14 cellular contexts compared by ENCODE assay signal in the genomic region with DNA sequence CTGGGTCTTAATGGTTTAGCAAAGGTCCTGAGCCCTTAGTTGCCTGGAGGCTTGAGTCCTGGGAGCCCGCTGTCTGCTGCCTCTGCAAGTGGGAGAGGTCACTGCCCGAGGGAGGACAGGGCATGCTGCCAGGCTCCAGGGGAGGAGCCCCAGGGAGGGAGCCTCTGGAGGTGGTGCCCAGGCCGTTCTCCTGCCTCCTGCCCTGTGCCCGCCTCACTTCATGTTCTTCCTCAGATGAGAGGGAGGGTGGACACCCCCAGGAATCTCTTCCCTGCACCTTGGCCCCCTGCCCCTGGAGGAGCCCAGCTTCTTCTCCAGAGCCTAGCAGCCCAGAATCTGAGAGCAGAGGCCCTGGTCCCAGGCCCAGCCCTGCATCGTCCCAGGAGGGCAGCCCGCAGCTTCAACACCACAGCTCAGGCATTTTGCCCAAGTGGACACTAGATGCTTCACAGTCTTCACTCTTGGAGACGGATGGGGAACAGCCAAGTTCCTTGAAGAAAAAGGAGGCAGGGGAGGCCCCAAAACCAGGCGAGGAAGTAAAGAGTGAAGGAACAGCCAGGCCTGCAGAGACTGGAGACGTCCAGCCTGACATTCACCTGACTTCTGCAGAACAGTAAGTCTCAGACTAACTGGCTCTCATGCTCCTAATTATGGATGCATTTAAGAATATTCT. TPM values are rescaled to one million over a fixed set of nuclear protein-coding genes. Genes with fewer than 3 reads are reported as not detected.
DNase-seq lines count a peak whose midpoint lies in the region; ATAC-seq and TF ChIP-seq lines count a peak whose summit lies in the region.
"Had no signal": no experiment of that assay in that cellular context is flagged by ENCODE, and none has a peak within 500 bp of the region (broad histone marks: within the 10 kb centered on the region; RNA-seq: fewer than 3 reads in every experiment).

No MANE protein-coding gene starts in this region.

- H3K4me3 ChIP-seq in right lobe of liver, result no peak overlapping the region
- no peak overlapping the region for H3K4me3 ChIP-seq in stomach
- H3K4me3 ChIP-seq: heart left ventricle, vagina had no signal

- H3K27me3 ChIP-seq in right lobe of liver (no peaks in the 10 kb centered on the region), stomach (no peaks in the 10 kb centered on the region)
- H3K27me3 ChIP-seq: heart left ventricle, vagina had no signal

- peak overlapping the region in 1 of 3 donors; percentile 9 for H3K27ac ChIP-seq in right lobe of liver
- H3K27ac ChIP-seq in stomach, result peak overlapping the region in 1 of 5 donors; percentile 16
- H3K27ac ChIP-seq: heart left ventricle, vagina had no signal

- H3K9me3 ChIP-seq in right lobe of liver, result no peaks in the 10 kb centered on the region
- no peaks in the 10 kb centered on the region for H3K9me3 ChIP-seq in stomach
- H3K9me3 ChIP-seq: heart left ventricle, vagina had no signal

- no peaks in the 10 kb centered on the region for H3K27me3 Mint-ChIP-seq in activated naive CD4-positive, alpha-beta T cell treated with anti-CD3 and anti-CD28 coated beads, Interleukin-2, amount 50 U/mL, for 24 hours
- no peaks in the 10 kb centered on the region for H3K27me3 Mint-ChIP-seq in activated naive CD8-positive, alpha-beta T cell treated with anti-CD3 and anti-CD28 coated beads, Interleukin-2, amount 50 U/mL, for 24 hours

- in situ Hi-C loops in GM13977 (cut with MboI; ENCODE audit: low pct_unique_long_range_greater_than_20kb, low sequenced_read_pairs, unreplicated experiment) (no loop called here), ACHN (cut with HindIII; ENCODE audit: low pct_ligation_motif_present, low pct_unique_long_range_greater_than_20kb, low sequenced_read_pairs) (no loop called here)

- no peak for DNase-seq in activated naive CD4-positive, alpha-beta T cell (lab: John Stamatoyannopoulos, UW)
- no peak for DNase-seq in activated naive CD8-positive, alpha-beta T cell treated with anti-CD3 and anti-CD28 coated beads, Interleukin-2, amount 50 U/mL, for 24 hours
- DNase-seq in right lobe of liver (peak; percentile 91 to 95 (median 95)), stomach (peak; percentile 89), NCI-H524 treated with DMSO at 0.1 percent for 48 hours (lab: John Stamatoyannopoulos, UW) (no peak), GM13977 (ENCODE audit: low spot score) (no peak), ACHN (no peak)
- DNase-seq: amniotic stem cell; effector CD8-positive, alpha-beta T cell; SHP77 treated with DMSO at 0.1 percent for 48 hours had no signal

- TF ChIP-seq CTCF in right lobe of liver (IDR thresholded peaks at IDR 0.05), result no peak
- no peak for TF ChIP-seq CTCF in stomach (IDR thresholded peaks at IDR 0.05)
- no peak for TF ChIP-seq CTCF in GM13977 (IDR thresholded peaks at IDR 0.05; ENCODE audit: extremely low read depth, insufficient read depth, missing control alignments)

- TF ChIP-seq POLR2A in right lobe of liver (IDR thresholded peaks at IDR 0.05), result no peak
- no peak for TF ChIP-seq POLR2A in stomach (IDR thresholded peaks at IDR 0.05)

- no peaks in the 10 kb centered on the region for H3K9me3 Mint-ChIP-seq in activated naive CD4-positive, alpha-beta T cell treated with anti-CD3 and anti-CD28 coated beads, Interleukin-2, amount 50 U/mL, for 24 hours
- H3K9me3 Mint-ChIP-seq in activated naive CD8-positive, alpha-beta T cell treated with anti-CD3 and anti-CD28 coated beads, Interleukin-2, amount 50 U/mL, for 24 hours, result no peaks in the 10 kb centered on the region

- H3K4me1 Mint-ChIP-seq in activated naive CD4-positive, alpha-beta T cell treated with anti-CD3 and anti-CD28 coated beads, Interleukin-2, amount 50 U/mL, for 24 hours, result peaks cover 84% of the 10 kb centered on the region
- H3K4me1 Mint-ChIP-seq in activated naive CD8-positive, alpha-beta T cell treated with anti-CD3 and anti-CD28 coated beads, Interleukin-2, amount 50 U/mL, for 24 hours, result peaks cover 75% of the 10 kb centered on the region

- no peak for TF ChIP-seq EP300 in stomach (IDR thresholded peaks at IDR 0.05)

- intact Hi-C loops in right lobe of liver (cut with DNase I) (no loop called here), stomach (cut with DNase I; ENCODE audit: low total_unique reads) (no loop called here)

- no peak for ATAC-seq in activated naive CD8-positive, alpha-beta T cell treated with anti-CD3 and anti-CD28 coated beads, Interleukin-2, amount 50 U/mL, for 24 hours
- ATAC-seq in right lobe of liver, result peak; percentile 91 to 93 (median 92)

- H3K4me1 ChIP-seq in right lobe of liver, result peaks cover 0 to 43% (median 18%) of the 10 kb centered on the region in 4 donors
- H3K4me1 ChIP-seq in stomach, result peaks cover 11 to 44% (median 31%) of the 10 kb centered on the region in 4 donors
- H3K4me1 ChIP-seq: vagina had no signal

- H3K27ac Mint-ChIP-seq in activated naive CD4-positive, alpha-beta T cell treated with anti-CD3 and anti-CD28 coated beads, Interleukin-2, amount 50 U/mL, for 24 hours, result peak overlapping the region; percentile 76
- peak overlapping the region; percentile 36 for H3K27ac Mint-ChIP-seq in activated naive CD8-positive, alpha-beta T cell treated with anti-CD3 and anti-CD28 coated beads, Interleukin-2, amount 50 U/mL, for 24 hours

- 58% methylated on average over 6 of the region's 9 CpGs for WGBS in right lobe of liver (ENCODE audit: insufficient coverage, low coverage, low lambda C conversion rate, missing lambda C conversion rate)
- WGBS in stomach, 5 donors, result 49 to 63% (median 51%) methylated on average over 8 to 9 of the region's 9 CpGs

- H3K36me3 Mint-ChIP-seq in activated naive CD4-positive, alpha-beta T cell treated with anti-CD3 and anti-CD28 coated beads, Interleukin-2, amount 50 U/mL, for 24 hours, result peaks cover 13% of the 10 kb centered on the region
- H3K36me3 Mint-ChIP-seq in activated naive CD8-positive, alpha-beta T cell treated with anti-CD3 and anti-CD28 coated beads, Interleukin-2, amount 50 U/mL, for 24 hours (ENCODE audit: low read depth), result peaks cover 60% of the 10 kb centered on the region

- peak overlapping the region; percentile 50 for H3K4me3 Mint-ChIP-seq in activated naive CD4-positive, alpha-beta T cell treated with anti-CD3 and anti-CD28 coated beads, Interleukin-2, amount 50 U/mL, for 24 hours
- H3K4me3 Mint-ChIP-seq in activated naive CD8-positive, alpha-beta T cell treated with anti-CD3 and anti-CD28 coated beads, Interleukin-2, amount 50 U/mL, for 24 hours, result no peak overlapping the region

- H3K36me3 ChIP-seq in right lobe of liver (no peaks in the 10 kb centered on the region), stomach (peaks cover 3 to 31% (median 14%) of the 10 kb centered on the region in 4 donors)
- H3K36me3 ChIP-seq: vagina had no signal

RNA-seq across cellular contexts. Expression of a gene that starts 12.0 kb away (rescaled TPM):
- total RNA-seq in right lobe of liver (10 to 100 TPM; 38.0 to 77.8 (median 58.7) TPM), stomach (100 to 1,000 TPM in 2 of 5 donors, 10 to 100 TPM in 3; 35.3 to 146 (median 73.5) TPM)
- 10 to 100 TPM; 19.9 to 23.8 (median 19.9) TPM for polyA plus RNA-seq in stomach

RNA-seq across cellular contexts. Expression of a gene that starts 58.4 kb away (rescaled TPM):
- total RNA-seq in right lobe of liver (10 to 100 TPM; 14.5 to 98.1 (median 43.9) TPM), stomach (10 to 100 TPM in 2 of 5 donors, under 1 TPM in 1, not detected in 2; 0.87 to 29.3 (median 16.9) TPM)
- 100 to 1,000 TPM in 1 of 3 donors, 10 to 100 TPM in 2; 27.6 to 220 (median 40.9) TPM for polyA plus RNA-seq in stomach
- total RNA-seq: NCI-H460 had no signal

Comparison
In these comparisons a context has a peak if more than half of its experiments do, and no peak if none do; other contexts are left out.
1. DNase-seq: peak in right lobe of liver (3 of 3) and stomach (single experiment); none in activated naive CD4-positive, alpha-beta T cell (0 of 4), activated naive CD8-positive, alpha-beta T cell treated with anti-CD3 and anti-CD28 coated beads, Interleukin-2, amount 50 U/mL, for 24 hours (single experiment), NCI-H524 treated with DMSO at 0.1 percent for 48 hours (single experiment), GM13977 (single experiment) and ACHN (single experiment).